ENCODE assay signal across 1 cellular context in genomic region chr21:29073222-29074006, GRCh38.
TF ChIP-seq lines count a peak whose summit lies in the region.

CCT8 (minus strand) TSS chr21:29073648; CDS start chr21:29073590, 58 bp downstream.

TF ChIP-seq in WTC11, 78 proteins besides CTCF, POLR2A, EP300 and RAD21 (continued from another document):
- 0 out of 2 replicates have a peak, but pooled peaks have one; percentile 61 for TF ChIP-seq E2F4 (CRISPR knock-in tag; IDR thresholded peaks at IDR 0.05; ENCODE audit: borderline replicate concordance, low read depth)
- TF ChIP-seq ZNF219 (CRISPR knock-in tag; IDR thresholded peaks at IDR 0.05; ENCODE audit: borderline replicate concordance) = no peak
- peak; percentile 93 for TF ChIP-seq ARID4B (CRISPR knock-in tag; IDR thresholded peaks at IDR 0.05; ENCODE audit: borderline replicate concordance)
- TF ChIP-seq ETV6 (CRISPR knock-in tag; IDR thresholded peaks at IDR 0.05) = peak; percentile 93
- TF ChIP-seq HMGXB4 (CRISPR knock-in tag; IDR thresholded peaks at IDR 0.05) = 0 out of 2 replicates have a peak, but pooled peaks have one; percentile 32
- TF ChIP-seq RELA (CRISPR knock-in tag; IDR thresholded peaks at IDR 0.05; ENCODE audit: borderline replicate concordance) = no peak
- no peak for TF ChIP-seq ZNF121 (CRISPR knock-in tag; IDR thresholded peaks at IDR 0.05)
- TF ChIP-seq FOXK1 (CRISPR knock-in tag; IDR thresholded peaks at IDR 0.05) = peak; percentile 87
TF ChIP-seq in WTC11: peak in this region for 17.
